15 cellular contexts compared by ENCODE assay signal in genomic region chr9:83933804-83934203, GRCh38. TPM values are rescaled to one million over a fixed set of nuclear protein-coding genes. Genes with fewer than 3 reads are reported as not detected.
DNase-seq lines count a peak whose midpoint lies in the region; TF ChIP-seq lines count a peak whose summit lies in the region.
"Had no signal": no experiment of that assay in that cellular context is flagged by ENCODE, and none has a peak within 500 bp of the region (broad histone marks: within the 10 kb centered on the region; RNA-seq: fewer than 3 reads in every experiment).

No MANE protein-coding gene starts in this region.

- H3K9me3 ChIP-seq in neutrophil: no peaks in the 10 kb centered on the region
- no peaks in the 10 kb centered on the region for H3K9me3 ChIP-seq in stomach

- no peak for TF ChIP-seq CTCF in neutrophil (IDR thresholded peaks at IDR 0.05)
- TF ChIP-seq CTCF in GM13977 (IDR thresholded peaks at IDR 0.05; ENCODE audit: extremely low read depth, insufficient read depth, missing control alignments): no peak
- no peak for TF ChIP-seq CTCF in stomach (IDR thresholded peaks at IDR 0.05)

- in situ Hi-C loops in GM13977 (cut with MboI; ENCODE audit: low pct_unique_long_range_greater_than_20kb, low sequenced_read_pairs, unreplicated experiment): loop anchor here (10.0 to 25.0 kb wide), 2 partner anchors 228 to 381 kb away; no protein-coding TSS in a partner anchor

- no peak for TF ChIP-seq POLR2A in stomach (IDR thresholded peaks at IDR 0.05)

- H3K27ac ChIP-seq in epithelial cell of prostate (peak overlapping the region; percentile 88), neutrophil (peak overlapping the region; percentile 89), caudate nucleus (ENCODE audit: low read depth, low read length) (no peak overlapping the region), stomach (no peak overlapping the region)

- peaks cover 60 to 61% of the 10 kb centered on the region in 2 experiments for H3K4me1 ChIP-seq in neutrophil (ENCODE audit: control insufficient read depth in 1 of 2, insufficient read depth in 1 of 2, low read depth in 1 of 2, low read length in 1 of 2)
- peaks cover 8 to 18% (median 15%) of the 10 kb centered on the region in 4 donors for H3K4me1 ChIP-seq in stomach

- intact Hi-C loops in stomach (cut with DNase I; ENCODE audit: low total_unique reads): no loop called here

- DNase-seq in EH (ENCODE audit: low read depth) (peak; percentile 41), MV-4-11 (lab: John Stamatoyannopoulos, UW) (peak; percentile 52), epithelial cell of prostate (ENCODE audit: low read depth, low spot score) (no peak), caudate nucleus (lab: John Stamatoyannopoulos, UW) (no peak), GM13977 (ENCODE audit: low spot score) (no peak), NCI-H1436 treated with DMSO at 0.1 percent for 48 hours (lab: John Stamatoyannopoulos, UW) (no peak), stomach (no peak)
- DNase-seq: activated CD4-positive, CD25-positive, alpha-beta regulatory T cell treated with anti-CD3 and anti-CD28 coated beads, Interleukin-2, amount 50 U/mL, for 72 hours; activated CD8-positive, alpha-beta memory T cell treated with anti-CD3 and anti-CD28 coated beads, Interleukin-2, amount 50 U/mL, for 4 hours; central memory CD4-positive, alpha-beta T cell; effector memory CD8-positive, alpha-beta T cell; stimulated activated CD4-positive, alpha-beta T cell treated with anti-CD3 and anti-CD28 coated beads, Interleukin-15, amount 100 ng/mL, for 24 hours; T-cell had no signal

- H3K27me3 ChIP-seq in neutrophil (no peaks in the 10 kb centered on the region), stomach (no peaks in the 10 kb centered on the region)

- no peak for TF ChIP-seq EP300 in stomach (IDR thresholded peaks at IDR 0.05)

- 80 to 95% (median 87%) methylated on average over 3 of the region's 3 CpGs for WGBS in stomach, 5 donors

- H3K36me3 ChIP-seq in neutrophil (no peaks in the 10 kb centered on the region), stomach (peaks cover 2 to 5% (median 4%) of the 10 kb centered on the region in 4 donors)

- H3K4me3 ChIP-seq in neutrophil (ENCODE audit: low read depth in 1 of 2, low read length in 1 of 2): peak overlapping the region; percentile 52 to 53
- no peak overlapping the region for H3K4me3 ChIP-seq in stomach
- H3K4me3 ChIP-seq: GM12878 had no signal

RNA-seq across cellular contexts. Expression of gene KIF27, which starts 12.6 kb away (rescaled TPM):
- total RNA-seq in stomach: 10 to 100 TPM in 2 of 5 donors, 1 to 10 TPM in 3; 1.8 to 21.0 (median 6.7) TPM
- under 1 TPM; 0.46 to 0.78 (median 0.50) TPM for polyA plus RNA-seq in stomach

RNA-seq across cellular contexts. Expression of gene HNRNPK, which starts 46.2 kb away (rescaled TPM):
- total RNA-seq in stomach: 100 to 1,000 TPM; 164 to 835 (median 275) TPM
- 100 to 1,000 TPM; 188 to 267 (median 224) TPM for polyA plus RNA-seq in stomach

RNA-seq across cellular contexts. Expression of gene RMI1, which starts 46.8 kb away (rescaled TPM):
- 10 to 100 TPM in 2 of 5 donors, 1 to 10 TPM in 1, not detected in 2; 5.2 to 20.5 (median 15.1) TPM for total RNA-seq in stomach
- polyA plus RNA-seq in stomach: 1 to 10 TPM; 3.2 to 5.0 (median 3.3) TPM

Comparison
In these comparisons a context has a peak if more than half of its experiments do, and no peak if none do; other contexts are left out.
1. DNase-seq: peak in EH (single experiment) and MV-4-11 (single experiment); none in epithelial cell of prostate (single experiment), caudate nucleus (0 of 61), GM13977 (single experiment), NCI-H1436 treated with DMSO at 0.1 percent for 48 hours (single experiment) and stomach (single experiment).
2. H3K27ac ChIP-seq: peak in epithelial cell of prostate (single experiment) and neutrophil (single experiment); none in caudate nucleus (single experiment) and stomach (0 of 5).
3. H3K4me3 ChIP-seq: peak in neutrophil (2 of 2); none in stomach (0 of 4).